20 cellular contexts compared by ENCODE assay signal in the genomic region with DNA sequence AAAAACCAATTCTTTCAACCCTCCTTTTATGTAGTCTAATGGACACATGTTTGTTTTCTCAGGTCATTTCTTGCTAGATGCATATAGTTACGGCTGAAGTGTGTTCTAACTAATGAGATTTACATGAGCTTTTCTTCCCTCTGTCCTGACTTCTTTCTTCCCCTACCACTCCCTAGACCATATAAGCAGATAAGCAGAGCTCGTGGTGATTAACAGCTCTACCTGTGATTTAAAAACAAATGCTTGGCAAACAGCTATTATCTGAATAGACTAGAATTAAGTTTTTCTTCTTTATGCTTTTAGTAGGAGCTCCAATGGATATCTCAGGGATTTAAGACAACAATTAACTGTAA. TPM values are rescaled to one million over a fixed set of nuclear protein-coding genes. Genes with fewer than 3 reads are reported as not detected.
DNase-seq lines count a peak whose midpoint lies in the region; ATAC-seq, FAIRE-seq and TF ChIP-seq lines count a peak whose summit lies in the region.
"Had no signal": no experiment of that assay in that cellular context is flagged by ENCODE, and none has a peak within 500 bp of the region (broad histone marks: within the 10 kb centered on the region; RNA-seq: fewer than 3 reads in every experiment).

No MANE protein-coding gene starts in this region.

- peaks cover 98% of the 10 kb centered on the region for H3K79me2 ChIP-seq in astrocyte (ENCODE audit: insufficient read depth, low read length)

- H3K4me1 ChIP-seq in astrocyte (ENCODE audit: insufficient read depth, low read length) (peaks cover 18% of the 10 kb centered on the region), tibial artery (peaks cover 0 to 32% (median 10%) of the 10 kb centered on the region in 4 donors)
- H3K4me1 ChIP-seq: body of pancreas, lower lobe of right lung had no signal

- peak overlapping the region; percentile 69 for H3K4me2 ChIP-seq in astrocyte (ENCODE audit: low read length)

- intact Hi-C loops in activated CD4-positive, alpha-beta T cell treated with anti-CD3 and anti-CD28 coated beads, Interleukin-2, amount 10 ng/mL, durations not matched to agents 24 days and 14 days (cut with micrococcal nuclease), result no loop called here
- intact Hi-C loops in tibial artery (cut with DNase I; ENCODE audit: low total_unique reads), result no loop called here

- no peaks in the 10 kb centered on the region for H3K27me3 Mint-ChIP-seq in activated CD4-positive, alpha-beta T cell treated with anti-CD3 and anti-CD28 coated beads, Interleukin-2, amount 10 ng/mL, durations not matched to agents 24 days and 14 days
- H3K27me3 Mint-ChIP-seq in astrocyte (ENCODE audit: low read depth, unreplicated experiment) (no peaks in the 10 kb centered on the region), mesothelial cell of epicardium (ENCODE audit: low read depth) (no peaks in the 10 kb centered on the region)
- H3K27me3 Mint-ChIP-seq: stimulated activated naive CD8-positive, alpha-beta T cell treated with anti-CD3 and anti-CD28 coated beads, Interleukin-15, amount 100 ng/mL, for 72 hours had no signal

- no peak overlapping the region for H3K4me3 ChIP-seq in astrocyte (ENCODE audit: insufficient read depth, low read depth, low read length)
- H3K4me3 ChIP-seq in tibial artery, result no peak overlapping the region
- H3K4me3 ChIP-seq: body of pancreas, gastrocnemius medialis, lower lobe of right lung had no signal

- ATAC-seq in GM21367 (IDR thresholded peaks at IDR 0.05; ENCODE audit: unreplicated experiment), result no peak
- ATAC-seq: body of pancreas; gastrocnemius medialis; lower lobe of right lung; stimulated activated naive CD8-positive, alpha-beta T cell treated with anti-CD3 and anti-CD28 coated beads, Interleukin-15, amount 100 ng/mL, for 72 hours had no signal

- DNase-seq in activated CD4-positive, alpha-beta T cell treated with anti-CD3 and anti-CD28 coated beads, Interleukin-2, amount 10 ng/mL, durations not matched to agents 24 days and 14 days, result no peak
- DNase-seq in activated CD4-positive, alpha-beta T cell treated with anti-CD3 and anti-CD28 coated beads, Interleukin-2, amount 50 U/mL, for 1 hour, result no peak
- DNase-seq in astrocyte (ENCODE audit: low read depth), result no peak
- no peak for DNase-seq in mesothelial cell of epicardium (ENCODE audit: low spot score in 2 of 2, unreplicated experiment in 2 of 2)
- DNase-seq in tibial artery, result no peak
- DNase-seq in NCI-H1694 (lab: John Stamatoyannopoulos, UW), result no peak
- no peak for DNase-seq in COLO829 (ENCODE audit: low spot score)
- DNase-seq: activated gamma-delta T cell treated with Interleukin-2 at 50 U/mL for 16 hours; body of pancreas; effector CD8-positive, alpha-beta T cell; gastrocnemius medialis; KBM-7; lower lobe of right lung; NCI-H1417; NCI-H2227 treated with DMSO at 0.1 percent for 48 hours; nucleus accumbens; stimulated activated naive CD8-positive, alpha-beta T cell treated with anti-CD3 and anti-CD28 coated beads, Interleukin-15, amount 100 ng/mL, for 72 hours had no signal

- TF ChIP-seq CTCF in astrocyte (IDR thresholded peaks at IDR 0.05; ENCODE audit: insufficient read depth, low read depth, low read length), result no peak
- no peak for TF ChIP-seq CTCF in mesothelial cell of epicardium (IDR thresholded peaks at IDR 0.05; ENCODE audit: unreplicated experiment)
- TF ChIP-seq CTCF in tibial artery (IDR thresholded peaks at IDR 0.05), result no peak

- H3K36me3 Mint-ChIP-seq in activated CD4-positive, alpha-beta T cell treated with anti-CD3 and anti-CD28 coated beads, Interleukin-2, amount 10 ng/mL, durations not matched to agents 24 days and 14 days (ENCODE audit: low read depth), result peaks cover 60% of the 10 kb centered on the region
- H3K36me3 Mint-ChIP-seq in astrocyte (ENCODE audit: low read depth, unreplicated experiment), result peaks cover 24% of the 10 kb centered on the region
- peaks cover 40% of the 10 kb centered on the region for H3K36me3 Mint-ChIP-seq in mesothelial cell of epicardium

- FAIRE-seq in astrocyte (lab: Jason Lieb, UNC), result peak; percentile 29
- FAIRE-seq: A204.1, TTC549 had no signal

- H3K9me3 ChIP-seq in astrocyte (ENCODE audit: insufficient read depth, low read depth, low read length) (no peaks in the 10 kb centered on the region), tibial artery (no peaks in the 10 kb centered on the region)
- H3K9me3 ChIP-seq: body of pancreas, gastrocnemius medialis, lower lobe of right lung had no signal

- peaks cover 93% of the 10 kb centered on the region for H4K20me1 ChIP-seq in astrocyte (ENCODE audit: insufficient read depth, low read length)

- H3K27me3 ChIP-seq in astrocyte (ENCODE audit: insufficient read depth, low read length) (no peaks in the 10 kb centered on the region), tibial artery (no peaks in the 10 kb centered on the region)
- H3K27me3 ChIP-seq: body of pancreas, gastrocnemius medialis had no signal

- no peak overlapping the region for H2AFZ ChIP-seq in astrocyte (ENCODE audit: low read depth, low read length)

- no peak overlapping the region for H3K4me3 Mint-ChIP-seq in activated CD4-positive, alpha-beta T cell treated with anti-CD3 and anti-CD28 coated beads, Interleukin-2, amount 10 ng/mL, durations not matched to agents 24 days and 14 days
- H3K4me3 Mint-ChIP-seq in astrocyte (ENCODE audit: unreplicated experiment), result peak overlapping the region; percentile 4
- H3K4me3 Mint-ChIP-seq in mesothelial cell of epicardium, result no peak overlapping the region
- H3K4me3 Mint-ChIP-seq: stimulated activated naive CD8-positive, alpha-beta T cell treated with anti-CD3 and anti-CD28 coated beads, Interleukin-15, amount 100 ng/mL, for 72 hours had no signal

- no peaks in the 10 kb centered on the region for H3K9me3 Mint-ChIP-seq in activated CD4-positive, alpha-beta T cell treated with anti-CD3 and anti-CD28 coated beads, Interleukin-2, amount 10 ng/mL, durations not matched to agents 24 days and 14 days
- H3K9me3 Mint-ChIP-seq in astrocyte (ENCODE audit: unreplicated experiment), result no peaks in the 10 kb centered on the region
- H3K9me3 Mint-ChIP-seq in mesothelial cell of epicardium, result no peaks in the 10 kb centered on the region
- H3K9me3 Mint-ChIP-seq: stimulated activated naive CD8-positive, alpha-beta T cell treated with anti-CD3 and anti-CD28 coated beads, Interleukin-15, amount 100 ng/mL, for 72 hours had no signal

- peak overlapping the region; percentile 23 for H3K27ac Mint-ChIP-seq in activated CD4-positive, alpha-beta T cell treated with anti-CD3 and anti-CD28 coated beads, Interleukin-2, amount 10 ng/mL, durations not matched to agents 24 days and 14 days
- H3K27ac Mint-ChIP-seq in astrocyte (ENCODE audit: unreplicated experiment), result peak overlapping the region; percentile 6
- H3K27ac Mint-ChIP-seq in mesothelial cell of epicardium, result peak overlapping the region; percentile 57
- H3K27ac Mint-ChIP-seq: stimulated activated naive CD8-positive, alpha-beta T cell treated with anti-CD3 and anti-CD28 coated beads, Interleukin-15, amount 100 ng/mL, for 72 hours had no signal

- peaks cover 35% of the 10 kb centered on the region for H3K4me1 Mint-ChIP-seq in activated CD4-positive, alpha-beta T cell treated with anti-CD3 and anti-CD28 coated beads, Interleukin-2, amount 10 ng/mL, durations not matched to agents 24 days and 14 days
- H3K4me1 Mint-ChIP-seq in astrocyte (ENCODE audit: low read depth, unreplicated experiment) (peaks cover 46% of the 10 kb centered on the region), mesothelial cell of epicardium (peaks cover 26% of the 10 kb centered on the region)

- peak overlapping the region; percentile 56 for H3K9ac ChIP-seq in astrocyte (ENCODE audit: low read length)

- H3K36me3 ChIP-seq in astrocyte (ENCODE audit: insufficient read depth, low read length) (peaks cover 46% of the 10 kb centered on the region), tibial artery (peaks cover 25 to 31% (median 26%) of the 10 kb centered on the region in 3 donors)

- peak overlapping the region; percentile 51 for H3K27ac ChIP-seq in astrocyte (ENCODE audit: low read depth, low read length)
- H3K27ac ChIP-seq in tibial artery, result peak overlapping the region; percentile 5 to 18
- H3K27ac ChIP-seq: body of pancreas, gastrocnemius medialis, lower lobe of right lung had no signal

RNA-seq across cellular contexts. Expression of gene KHDRBS1, which starts 18.6 kb away (rescaled TPM):
- total RNA-seq in activated CD4-positive, alpha-beta T cell treated with anti-CD3 and anti-CD28 coated beads, Interleukin-2, amount 10 ng/mL, durations not matched to agents 24 days and 14 days, result 174 and 175 TPM in 2 replicates
- 126 and 139 TPM in 2 replicates for total RNA-seq in astrocyte
- total RNA-seq in mesothelial cell of epicardium, result 244 to 246 TPM (median 245 TPM) in 3 replicates

RNA-seq across cellular contexts. Expression of gene TMEM39B, which starts 40.5 kb away (rescaled TPM):
- 34.5 and 38.0 TPM in 2 replicates for total RNA-seq in activated CD4-positive, alpha-beta T cell treated with anti-CD3 and anti-CD28 coated beads, Interleukin-2, amount 10 ng/mL, durations not matched to agents 24 days and 14 days
- total RNA-seq in astrocyte, result 11.8 and 13.3 TPM in 2 replicates
- 23.5 to 27.3 TPM (median 26.2 TPM) in 3 replicates for total RNA-seq in mesothelial cell of epicardium

Comparison
In these comparisons a context has a peak if more than half of its experiments do, and no peak if none do; other contexts are left out.
1. H3K27ac Mint-ChIP-seq: peak in every context shown above with its lines; median percentile 57 in mesothelial cell of epicardium; 23 in activated CD4-positive, alpha-beta T cell treated with anti-CD3 and anti-CD28 coated beads, Interleukin-2, amount 10 ng/mL, durations not matched to agents 24 days and 14 days; 6 in astrocyte.